ENCODE assay signal across 2 cellular contexts in the genomic region with DNA sequence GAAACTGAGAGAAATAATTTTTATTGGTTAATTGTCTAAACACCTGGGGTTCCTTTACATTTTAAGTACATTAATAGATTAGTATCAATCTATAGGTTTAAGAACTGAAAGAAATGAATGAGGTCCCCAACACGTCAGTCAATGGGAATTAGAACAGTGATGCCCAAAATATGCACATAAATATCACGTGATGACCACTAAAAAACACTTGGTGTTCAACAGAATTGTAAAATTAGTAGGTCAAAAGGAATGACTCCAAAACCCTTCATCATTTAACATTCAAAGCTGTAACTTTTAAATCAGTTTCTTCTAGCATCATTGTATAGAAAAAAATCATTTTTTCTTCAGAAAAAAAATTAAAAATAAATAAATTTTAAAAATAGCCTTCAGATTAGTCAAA.
TF ChIP-seq lines count a peak whose summit lies in the region.

No MANE protein-coding gene starts in this region.

TF ChIP-seq in HepG2, 621 proteins besides CTCF, POLR2A, EP300 and RAD21:
- peak; percentile 53; the same call in 1 of the 2 replicates for TF ChIP-seq RAD51 (IDR thresholded peaks at IDR 0.05; ENCODE audit: borderline replicate concordance)
- no peak for TF ChIP-seq JARID2 (CRISPR knock-in tag; IDR thresholded peaks at IDR 0.05; ENCODE audit: insufficient replicate concordance)

TF ChIP-seq in K562, 482 proteins besides CTCF, POLR2A, EP300 and RAD21:
- TF ChIP-seq, protein P1, sequence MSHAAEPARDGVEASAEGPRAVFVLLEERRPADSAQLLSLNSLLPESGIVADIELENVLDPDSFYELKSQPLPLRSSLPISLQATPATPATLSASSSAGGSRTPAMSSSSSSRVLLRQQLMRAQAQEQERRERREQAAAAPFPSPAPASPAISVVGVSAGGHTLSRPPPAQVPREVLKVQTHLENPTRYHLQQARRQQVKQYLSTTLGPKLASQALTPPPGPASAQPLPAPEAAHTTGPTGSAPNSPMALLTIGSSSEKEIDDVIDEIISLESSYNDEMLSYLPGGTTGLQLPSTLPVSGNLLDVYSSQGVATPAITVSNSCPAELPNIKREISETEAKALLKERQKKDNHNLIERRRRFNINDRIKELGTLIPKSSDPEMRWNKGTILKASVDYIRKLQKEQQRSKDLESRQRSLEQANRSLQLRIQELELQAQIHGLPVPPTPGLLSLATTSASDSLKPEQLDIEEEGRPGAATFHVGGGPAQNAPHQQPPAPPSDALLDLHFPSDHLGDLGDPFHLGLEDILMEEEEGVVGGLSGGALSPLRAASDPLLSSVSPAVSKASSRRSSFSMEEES (CRISPR knock-in tag; IDR thresholded peaks at IDR 0.05): peak; percentile 80
- no peak for TF ChIP-seq ZNF274 (IDR thresholded peaks at IDR 0.05; ENCODE audit: borderline replicate concordance, low read depth, low read length)
